25 cellular contexts compared by ENCODE assay signal in genomic region chr1:167916766-167917511, GRCh38. TPM values are rescaled to one million over a fixed set of nuclear protein-coding genes. Genes with fewer than 3 reads are reported as not detected.
DNase-seq lines count a peak whose midpoint lies in the region; ATAC-seq, FAIRE-seq and TF ChIP-seq lines count a peak whose summit lies in the region.
"Had no signal": no experiment of that assay in that cellular context is flagged by ENCODE, and none has a peak within 500 bp of the region (broad histone marks: within the 10 kb centered on the region; RNA-seq: fewer than 3 reads in every experiment).

No MANE protein-coding gene starts in this region.

- FAIRE-seq in small intestine (lab: Jason Lieb, UNC), result no peak
- FAIRE-seq: G401.6 had no signal

- peaks cover 11 to 51% (median 24%) of the 10 kb centered on the region in 4 donors for H3K4me1 ChIP-seq in liver (ENCODE audit: control insufficient read depth in 4 of 4, insufficient read depth in 4 of 4, low read length in 3 of 4)
- no peaks in the 10 kb centered on the region for H3K4me1 ChIP-seq in small intestine (ENCODE audit: control insufficient read depth in 2 of 2, insufficient read depth in 1 of 2, low read depth in 1 of 2, low read length in 1 of 2)
- H3K4me1 ChIP-seq: Peyer's patch had no signal

- H3K36me3 Mint-ChIP-seq in Calu3 (ENCODE audit: insufficient read depth, unreplicated experiment), result peaks cover 14% of the 10 kb centered on the region
- H3K36me3 Mint-ChIP-seq in central memory CD8-positive, alpha-beta T cell (ENCODE audit: insufficient read depth), result peaks cover 22% of the 10 kb centered on the region

- H3K36me3 ChIP-seq in liver (ENCODE audit: control insufficient read depth in 4 of 4, insufficient read depth in 3 of 4, low read depth in 1 of 4, low read length in 3 of 4) (peaks cover 0 to 8% (median 0%) of the 10 kb centered on the region in 4 donors), small intestine (ENCODE audit: control insufficient read depth in 2 of 2, insufficient read depth in 2 of 2, low read length in 2 of 2) (peaks cover 0 to 2% of the 10 kb centered on the region in 2 donors)

- peaks cover 46% of the 10 kb centered on the region for H3K4me1 Mint-ChIP-seq in Calu3 (ENCODE audit: low read depth, unreplicated experiment)
- H3K4me1 Mint-ChIP-seq in central memory CD8-positive, alpha-beta T cell, result peaks cover under 1% of the 10 kb centered on the region

- H3K27me3 ChIP-seq in liver (ENCODE audit: control insufficient read depth in 4 of 4, insufficient read depth in 4 of 4, low read length in 3 of 4) (no peaks in the 10 kb centered on the region), small intestine (ENCODE audit: control insufficient read depth in 2 of 2, insufficient read depth in 2 of 2, low read length in 2 of 2) (no peaks in the 10 kb centered on the region)
- H3K27me3 ChIP-seq: Peyer's patch had no signal

- TF ChIP-seq RAD21 in liver (IDR thresholded peaks at IDR 0.05), result peak; percentile 49 to 52

- H3K27me3 Mint-ChIP-seq in Calu3 (ENCODE audit: unreplicated experiment), result no peaks in the 10 kb centered on the region
- H3K27me3 Mint-ChIP-seq in central memory CD8-positive, alpha-beta T cell, result no peaks in the 10 kb centered on the region

- CTCF ChIA-PET in Calu3 (lab: Charles Lee), result interaction anchor here (0.9 to 1.7 kb wide), 2 partner anchors 10 to 100 kb away, joined by 3 to 5 read pairs; no protein-coding TSS in a partner anchor

- H3K9me3 Mint-ChIP-seq in Calu3 (ENCODE audit: low read depth, unreplicated experiment), result no peaks in the 10 kb centered on the region
- no peaks in the 10 kb centered on the region for H3K9me3 Mint-ChIP-seq in central memory CD8-positive, alpha-beta T cell

- H3K9me3 ChIP-seq in liver (ENCODE audit: control insufficient read depth in 4 of 4, low read length in 3 of 4) (no peaks in the 10 kb centered on the region), small intestine (ENCODE audit: control insufficient read depth, low read depth) (no peaks in the 10 kb centered on the region)
- H3K9me3 ChIP-seq: Peyer's patch, SK-N-SH had no signal

- no peak for TF ChIP-seq CTCF in Calu3 (IDR thresholded peaks at IDR 0.05; ENCODE audit: unreplicated experiment)
- no peak for TF ChIP-seq CTCF in liver (IDR thresholded peaks at IDR 0.05; ENCODE audit: low read depth, low read length, missing input control)

- H3K27ac ChIP-seq in liver (ENCODE audit: low read depth in 1 of 2, low read length in 2 of 2) (peak overlapping the region; percentile 60 to 86), small intestine (ENCODE audit: low read depth in 1 of 2, low read length in 1 of 2) (peak overlapping the region; percentile 14 to 58)
- H3K27ac ChIP-seq: GM23248 had no signal

- DNase-seq in Calu3 (peak; percentile 36), small intestine (peak; percentile 84), NCI-H187 (lab: John Stamatoyannopoulos, UW) (no peak), globus pallidus (ENCODE audit: low spot score) (no peak), SKM-1 treated with dmso at 0.1 percent for 144 hours (lab: John Stamatoyannopoulos, UW; ENCODE audit: unreplicated experiment) (no peak)
- DNase-seq in central memory CD8-positive, alpha-beta T cell (ENCODE audit: low spot score in 2 of 2), result no peak
- DNase-seq: ACHN, AML-193, COR-L47, DMS79 treated with DMSO at 0.1 percent for 48 hours, GM23248, HCEC 1CT, Kasumi-1, MM.1S, NCI-H1105, NCI-H1694, NCI-H2107, NCI-H226, NCI-H524 treated with DMSO at 0.1 percent for 48 hours, SK-N-SH had no signal

- intact Hi-C loops in Calu3 (cut with micrococcal nuclease; ENCODE audit: unreplicated experiment), result no loop called here

- no peak overlapping the region for H3K9ac ChIP-seq in liver (ENCODE audit: low read depth in 1 of 2, low read length in 2 of 2)
- H3K9ac ChIP-seq: GM23248, SK-N-SH had no signal

- WGBS in liver, result 38% methylated on average over 6 of the region's 6 CpGs
- 22 to 66% (median 29%) methylated on average over 6 of the region's 6 CpGs for WGBS in small intestine, 3 donors

- no peak overlapping the region for H3K4me3 ChIP-seq in liver (ENCODE audit: low read depth in 1 of 3, low read length in 3 of 3)
- H3K4me3 ChIP-seq in small intestine (ENCODE audit: low read depth in 1 of 2, low read length in 2 of 2), result no peak overlapping the region
- H3K4me3 ChIP-seq: GM23248, Peyer's patch had no signal

- BruUV-seq in Calu3 (replicated peaks; lab: Mats Ljungman, UMichigan), result TSS peak; percentile 3

- H3K4me3 Mint-ChIP-seq in Calu3 (ENCODE audit: low read depth, unreplicated experiment), result peak overlapping the region; percentile 52
- no peak overlapping the region for H3K4me3 Mint-ChIP-seq in central memory CD8-positive, alpha-beta T cell

- peak overlapping the region; percentile 92 for H3K27ac Mint-ChIP-seq in Calu3 (ENCODE audit: unreplicated experiment)
- H3K27ac Mint-ChIP-seq in central memory CD8-positive, alpha-beta T cell (ENCODE audit: low read depth), result peak overlapping the region; percentile 53

- no peak for ATAC-seq in central memory CD8-positive, alpha-beta T cell (replicated peaks; ENCODE audit: extremely low read depth, poor library complexity, severe bottlenecking)
- no peak for ATAC-seq in HG02938 (IDR thresholded peaks at IDR 0.05; ENCODE audit: unreplicated experiment)
- ATAC-seq: Right ventricle myocardium inferior had no signal

TF ChIP-seq in liver, 16 proteins besides CTCF, POLR2A, EP300 and RAD21 (continues in another document):
- TF ChIP-seq ZBTB33 (IDR thresholded peaks at IDR 0.05), result peak; percentile 67
- TF ChIP-seq TAF1 (conservative IDR thresholded peaks at IDR 0.05), result no peak
- TF ChIP-seq HNF4A (conservative IDR thresholded peaks at IDR 0.05), result peak; percentile 75 to 81
- peak; percentile 80 for TF ChIP-seq REST (IDR thresholded peaks at IDR 0.05)
- peak; percentile 81 for TF ChIP-seq SP1 (IDR thresholded peaks at IDR 0.05)
- TF ChIP-seq ATF3 (IDR thresholded peaks at IDR 0.05), result no peak
- TF ChIP-seq MAX (IDR thresholded peaks at IDR 0.05), result peak; percentile 70
- no peak for TF ChIP-seq GABPA (IDR thresholded peaks at IDR 0.05 in 1 of 2, conservative IDR thresholded peaks at IDR 0.05 in 1 of 2)
- TF ChIP-seq EGR1 (IDR thresholded peaks at IDR 0.05; ENCODE audit: low read depth in 2 of 2), result peak in 1 of 2 donors; percentile 30
- peak; percentile 78 to 88 for TF ChIP-seq RXRA (IDR thresholded peaks at IDR 0.05)
- TF ChIP-seq HNF4G (IDR thresholded peaks at IDR 0.05), result peak; percentile 42
- TF ChIP-seq FOXA2 (IDR thresholded peaks at IDR 0.05), result peak; percentile 67
- TF ChIP-seq YY1 (IDR thresholded peaks at IDR 0.05), result peak; percentile 87

RNA-seq across cellular contexts. Expression of gene ADCY10, which starts 3.0 kb away (rescaled TPM):
- total RNA-seq in Calu3 (2022) (0.31 and 0.91 TPM in 2 replicates), liver (1 to 10 TPM in 1 of 2 donors, under 1 TPM in 1; 0.89 to 4.7 TPM)
- polyA plus RNA-seq in liver (1 to 10 TPM; 2.2 to 2.4 TPM), small intestine (1 to 10 TPM in 1 of 3 donors, under 1 TPM in 1, not detected in 1; 0.15 to 1.1 TPM)
- total RNA-seq: Right ventricle myocardium inferior had no signal

RNA-seq across cellular contexts. Expression of gene DCAF6, which starts 19.5 kb away (rescaled TPM):
- 64.0 and 69.1 TPM in 2 replicates for total RNA-seq in Calu3 (2022)
- 100 to 1,000 TPM in 1 of 2 donors, 10 to 100 TPM in 1; 77.6 to 105 TPM for total RNA-seq in liver
- polyA plus RNA-seq in liver, result 10 to 100 TPM; 33.5 to 64.5 TPM
- 10 to 100 TPM; 28.9 to 42.3 (median 28.9) TPM for polyA plus RNA-seq in small intestine

RNA-seq across cellular contexts. Expression of gene MPC2, which starts 19.9 kb away (rescaled TPM):
- total RNA-seq in Calu3 (2022) (124 and 126 TPM in 2 replicates), liver (100 to 1,000 TPM in 1 of 2 donors, 10 to 100 TPM in 1; 78.8 to 118 TPM)
- polyA plus RNA-seq in liver (100 to 1,000 TPM; 137 to 369 TPM), small intestine (100 to 1,000 TPM; 140 to 185 (median 154) TPM)

Comparison
In these comparisons a context has a peak if more than half of its experiments do, and no peak if none do; other contexts are left out.
1. DNase-seq: peak in Calu3 (single experiment) and small intestine (single experiment); none in central memory CD8-positive, alpha-beta T cell (0 of 2), NCI-H187 (0 of 2), globus pallidus (single experiment) and SKM-1 treated with dmso at 0.1 percent for 144 hours (single experiment).